Comparison of ENCODE assay signal across 8 cellular contexts in genomic region chr11:63840356-63841060, GRCh38. TPM values are rescaled to one million over a fixed set of nuclear protein-coding genes. Genes with fewer than 3 reads are reported as not detected.
A peak's percentile ranks its signal among the peaks of the same experiment; 100 is the strongest.
DNase-seq lines count a peak whose midpoint lies in the region; TF ChIP-seq lines count a peak whose summit lies in the region.

No MANE protein-coding gene starts in this region.

- peak overlapping the region; percentile 99 for H3K4me2 ChIP-seq in OCI-LY3 (ENCODE audit: low read length)
- H3K4me2 ChIP-seq in osteoblast (ENCODE audit: insufficient read depth, low read length) = peak overlapping the region; percentile 93

- H2AFZ ChIP-seq in OCI-LY3 (ENCODE audit: low read depth, low read length) (no peak overlapping the region), osteoblast (ENCODE audit: low read length) (no peak overlapping the region)

- H3K36me3 ChIP-seq in OCI-LY3 (replicated peaks; ENCODE audit: low read depth, low read length) = peaks cover 37% of the 10 kb centered on the region
- H3K36me3 ChIP-seq in endocrine pancreas (ENCODE audit: control insufficient read depth, insufficient read depth, low read length) = no peaks in the 10 kb centered on the region
- peaks cover 4% of the 10 kb centered on the region for H3K36me3 ChIP-seq in osteoblast (ENCODE audit: insufficient read depth, low read length)

- peaks cover 55% of the 10 kb centered on the region for H4K20me1 ChIP-seq in OCI-LY3 (ENCODE audit: insufficient read depth, low read length)
- H4K20me1 ChIP-seq in osteoblast (ENCODE audit: insufficient read depth, low read length) = peaks cover 50% of the 10 kb centered on the region

- H3K27ac ChIP-seq in OCI-LY3 (ENCODE audit: low read length) (0 out of 2 replicates have a peak overlapping the region, but pooled peaks have one; percentile 75), osteoblast (ENCODE audit: low read depth, low read length) (peak overlapping the region; percentile 52)

- TF ChIP-seq CTCF in Calu3 (IDR thresholded peaks at IDR 0.05; ENCODE audit: unreplicated experiment) (no peak), OCI-LY3 (IDR thresholded peaks at IDR 0.05; ENCODE audit: low read depth, low read length) (no peak), osteoblast (IDR thresholded peaks at IDR 0.05; ENCODE audit: extremely low read depth, low read depth, low read length) (no peak), GM10248 (IDR thresholded peaks at IDR 0.05; ENCODE audit: control extremely low read depth, extremely low read depth, low read depth, missing control alignments) (no peak)

- H3K9me3 ChIP-seq in OCI-LY3 (ENCODE audit: insufficient read depth, low read length) (no peaks in the 10 kb centered on the region), endocrine pancreas (ENCODE audit: control insufficient read depth, low read length) (no peaks in the 10 kb centered on the region), osteoblast (ENCODE audit: low read depth, low read length) (no peaks in the 10 kb centered on the region)

- H3K9ac ChIP-seq in OCI-LY3 (ENCODE audit: low read length) (peak overlapping the region; percentile 100), endocrine pancreas (ENCODE audit: control insufficient read depth, insufficient read depth, low read length) (peak overlapping the region; percentile 94)

- POLR2A ChIA-PET in GM10248 (lab: Yijun Ruan, JAX) = interaction anchor here (1.0 kb wide), 1 partner anchor 15 kb away, joined by 3 read pairs; no protein-coding TSS in a partner anchor

- H3K27me3 Mint-ChIP-seq in Calu3 (ENCODE audit: unreplicated experiment) = no peaks in the 10 kb centered on the region

- H3K4me1 ChIP-seq in OCI-LY3 (ENCODE audit: low read length) = peaks cover 25% of the 10 kb centered on the region
- peaks cover 5% of the 10 kb centered on the region for H3K4me1 ChIP-seq in endocrine pancreas (ENCODE audit: control insufficient read depth, insufficient read depth, low read length)
- peaks cover 36% of the 10 kb centered on the region for H3K4me1 ChIP-seq in osteoblast (ENCODE audit: insufficient read depth, low read length)

- H3K9me3 Mint-ChIP-seq in Calu3 (ENCODE audit: low read depth, unreplicated experiment) = no peaks in the 10 kb centered on the region

- H3K36me3 Mint-ChIP-seq in Calu3 (ENCODE audit: insufficient read depth, unreplicated experiment) = peaks cover 52% of the 10 kb centered on the region

- DNase-seq in Calu3 (no peak), osteoblast (ENCODE audit: insufficient read length, low spot score, missing footprints) (peak; percentile 81), DMS153 (lab: John Stamatoyannopoulos, UW) (no peak), cerebellar cortex (ENCODE audit: low spot score) (no peak), GOT3 (lab: John Stamatoyannopoulos, UW) (no peak), GM10248 (ENCODE audit: extremely low spot score) (no peak)

- H3K4me3 Mint-ChIP-seq in Calu3 (ENCODE audit: low read depth, unreplicated experiment) = peak overlapping the region; percentile 75

- no TSS peak for BruUV-seq in Calu3 (replicated peaks; lab: Mats Ljungman, UMichigan)

- H3K4me3 ChIP-seq in OCI-LY3 (ENCODE audit: low read length) = peak overlapping the region; percentile 99
- peak overlapping the region; percentile 79 for H3K4me3 ChIP-seq in endocrine pancreas (ENCODE audit: control insufficient read depth, insufficient read depth, low read length)
- H3K4me3 ChIP-seq in osteoblast (ENCODE audit: insufficient read depth, low read length) = peak overlapping the region; percentile 91

- CTCF ChIA-PET in Calu3 (lab: Charles Lee) = interaction anchor here (0.7 to 2.9 kb wide), 3 partner anchors 31 to 105 kb away, joined by 3 to 10 read pairs (median 6); no protein-coding TSS in a partner anchor
- CTCF ChIA-PET in GM10248 (lab: Yijun Ruan, JAX) = interaction anchor here (0.9 to 9.3 kb wide), 4 partner anchors 12 to 104 kb away, joined by 3 to 129 read pairs (median 49); no protein-coding TSS in a partner anchor

- H3K27ac Mint-ChIP-seq in Calu3 (ENCODE audit: unreplicated experiment) = peak overlapping the region; percentile 34

- H3K27me3 ChIP-seq in OCI-LY3 (ENCODE audit: low read depth, low read length) (no peaks in the 10 kb centered on the region), endocrine pancreas (ENCODE audit: control insufficient read depth, insufficient read depth, low read length) (no peaks in the 10 kb centered on the region), osteoblast (ENCODE audit: insufficient read depth, low read length) (no peaks in the 10 kb centered on the region)

- H3K4me1 Mint-ChIP-seq in Calu3 (ENCODE audit: low read depth, unreplicated experiment) = peaks cover 48% of the 10 kb centered on the region

- H3K79me2 ChIP-seq in OCI-LY3 (ENCODE audit: low read length) = peaks cover 66% of the 10 kb centered on the region
- H3K79me2 ChIP-seq in osteoblast (ENCODE audit: insufficient read depth, low read length) = peaks cover 66% of the 10 kb centered on the region

- intact Hi-C loops in Calu3 (cut with micrococcal nuclease; ENCODE audit: unreplicated experiment) = loop anchor here (2.0 to 5.0 kb wide), 2 partner anchors 32 to 47 kb away; no protein-coding TSS in a partner anchor

RNA-seq across cellular contexts. Expression of gene MARK2, which starts 1.6 kb away (rescaled TPM):
- total RNA-seq in Calu3 (2022) = 63.1 and 71.2 TPM in 2 replicates
- 13.8 and 14.8 TPM in 2 replicates for total RNA-seq in osteoblast

RNA-seq across cellular contexts. Expression of gene SPINDOC, which starts 27.3 kb away (rescaled TPM):
- total RNA-seq in Calu3 (2022) = 47.1 and 53.8 TPM in 2 replicates
- 16.2 and 17.7 TPM in 2 replicates for total RNA-seq in osteoblast
